Comparison of ENCODE assay signal across 1 cellular context in genomic region chr5:181160144-181160754, GRCh38.
TF ChIP-seq lines count a peak whose summit lies in the region.

No MANE protein-coding gene starts in this region.

TF ChIP-seq in K562, 482 proteins besides CTCF, POLR2A, EP300 and RAD21 (continued from another document and continues in another):
- no peak for TF ChIP-seq ELK1 (CRISPR knock-in tag; IDR thresholded peaks at IDR 0.05)
- TF ChIP-seq GATA2 (CRISPR knock-in tag; IDR thresholded peaks at IDR 0.05), result no peak
- no peak for TF ChIP-seq ZNF165 (CRISPR knock-in tag; IDR thresholded peaks at IDR 0.05; ENCODE audit: borderline replicate concordance)
- TF ChIP-seq POLR2B (IDR thresholded peaks at IDR 0.05; ENCODE audit: low read depth, partially characterized antibody), result peak; percentile 62
- no peak for TF ChIP-seq ELF4 (CRISPR knock-in tag; IDR thresholded peaks at IDR 0.05)
- no peak for TF ChIP-seq SPI1 (IDR thresholded peaks at IDR 0.05; ENCODE audit: borderline replicate concordance, low read depth, low read length)
- TF ChIP-seq ZNF217 (CRISPR knock-in tag; IDR thresholded peaks at IDR 0.05), result no peak
- 0 out of 2 replicates have a peak, but pooled peaks have one; percentile 42 for TF ChIP-seq ATF3 (IDR thresholded peaks at IDR 0.05)
- peak; percentile 69; the same call in 1 of the 2 replicates for TF ChIP-seq ATF3 (CRISPR knock-in tag; conservative IDR thresholded peaks at IDR 0.05)
- no peak for TF ChIP-seq ZNF212 (CRISPR knock-in tag; IDR thresholded peaks at IDR 0.05)
- no peak for TF ChIP-seq ZEB2 (IDR thresholded peaks at IDR 0.05)
- no peak for TF ChIP-seq ZNF408 (CRISPR knock-in tag; IDR thresholded peaks at IDR 0.05; ENCODE audit: low read depth)
- TF ChIP-seq BCOR (IDR thresholded peaks at IDR 0.05), result no peak
- TF ChIP-seq ZNF644 (tag; IDR thresholded peaks at IDR 0.05; ENCODE audit: low read depth), result no peak
- TF ChIP-seq, protein P1, sequence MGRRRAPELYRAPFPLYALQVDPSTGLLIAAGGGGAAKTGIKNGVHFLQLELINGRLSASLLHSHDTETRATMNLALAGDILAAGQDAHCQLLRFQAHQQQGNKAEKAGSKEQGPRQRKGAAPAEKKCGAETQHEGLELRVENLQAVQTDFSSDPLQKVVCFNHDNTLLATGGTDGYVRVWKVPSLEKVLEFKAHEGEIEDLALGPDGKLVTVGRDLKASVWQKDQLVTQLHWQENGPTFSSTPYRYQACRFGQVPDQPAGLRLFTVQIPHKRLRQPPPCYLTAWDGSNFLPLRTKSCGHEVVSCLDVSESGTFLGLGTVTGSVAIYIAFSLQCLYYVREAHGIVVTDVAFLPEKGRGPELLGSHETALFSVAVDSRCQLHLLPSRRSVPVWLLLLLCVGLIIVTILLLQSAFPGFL (CRISPR knock-in tag; IDR thresholded peaks at IDR 0.05), result no peak
- TF ChIP-seq CAMTA2 (CRISPR knock-in tag; conservative IDR thresholded peaks at IDR 0.05), result no peak
- TF ChIP-seq, protein P2, sequence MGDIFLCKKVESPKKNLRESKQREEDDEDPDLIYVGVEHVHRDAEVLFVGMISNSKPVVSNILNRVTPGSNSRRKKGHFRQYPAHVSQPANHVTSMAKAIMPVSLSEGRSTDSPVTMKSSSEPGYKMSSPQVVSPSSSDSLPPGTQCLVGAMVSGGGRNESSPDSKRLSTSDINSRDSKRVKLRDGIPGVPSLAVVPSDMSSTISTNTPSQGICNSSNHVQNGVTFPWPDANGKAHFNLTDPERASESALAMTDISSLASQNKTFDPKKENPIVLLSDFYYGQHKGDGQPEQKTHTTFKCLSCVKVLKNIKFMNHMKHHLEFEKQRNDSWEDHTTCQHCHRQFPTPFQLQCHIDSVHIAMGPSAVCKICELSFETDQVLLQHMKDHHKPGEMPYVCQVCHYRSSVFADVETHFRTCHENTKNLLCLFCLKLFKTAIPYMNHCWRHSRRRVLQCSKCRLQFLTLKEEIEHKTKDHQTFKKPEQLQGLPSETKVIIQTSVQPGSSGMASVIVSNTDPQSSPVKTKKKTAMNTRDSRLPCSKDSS (IDR thresholded peaks at IDR 0.05; ENCODE audit: low read depth, partially characterized antibody), result no peak
- no peak for TF ChIP-seq SMAD2 (IDR thresholded peaks at IDR 0.05; ENCODE audit: low read depth, low read length)
- TF ChIP-seq MAX (CRISPR knock-in tag; IDR thresholded peaks at IDR 0.05), result peak; percentile 58
- peak; percentile 26 for TF ChIP-seq TAF1 (IDR thresholded peaks at IDR 0.05; ENCODE audit: control insufficient read depth, extremely low read depth, insufficient read depth, low read length, severe bottlenecking)
- TF ChIP-seq HMG20B (CRISPR knock-in tag; IDR thresholded peaks at IDR 0.05), result no peak
- no peak for TF ChIP-seq NCOA2 (IDR thresholded peaks at IDR 0.05; ENCODE audit: partially characterized antibody in 2 of 2)
- TF ChIP-seq ZNF586 (CRISPR knock-in tag; conservative IDR thresholded peaks at IDR 0.05), result no peak
- TF ChIP-seq DPF2 (IDR thresholded peaks at IDR 0.05), result peak; percentile 62; the same call in 1 of the 2 replicates
- no peak for TF ChIP-seq TAL1 (IDR thresholded peaks at IDR 0.05)
- TF ChIP-seq ZNF551 (CRISPR knock-in tag; IDR thresholded peaks at IDR 0.05), result no peak
- TF ChIP-seq ARID2 (IDR thresholded peaks at IDR 0.05), result no peak
- TF ChIP-seq ATF2 (CRISPR knock-in tag; IDR thresholded peaks at IDR 0.05), result no peak
- no peak for TF ChIP-seq JUN (IDR thresholded peaks at IDR 0.05; ENCODE audit: borderline replicate concordance, low read depth, low read length)
- TF ChIP-seq JUN (CRISPR knock-in tag; IDR thresholded peaks at IDR 0.05; ENCODE audit: borderline replicate concordance), result peak; percentile 33; the same call in 1 of the 2 replicates
- peak; percentile 72 for TF ChIP-seq EGR1 (conservative IDR thresholded peaks at IDR 0.05)
- TF ChIP-seq SMARCB1 (IDR thresholded peaks at IDR 0.05; ENCODE audit: insufficient read length, low read depth), result no peak
- no peak for TF ChIP-seq ZNF695 (CRISPR knock-in tag; IDR thresholded peaks at IDR 0.05)
- TF ChIP-seq, protein P3, sequence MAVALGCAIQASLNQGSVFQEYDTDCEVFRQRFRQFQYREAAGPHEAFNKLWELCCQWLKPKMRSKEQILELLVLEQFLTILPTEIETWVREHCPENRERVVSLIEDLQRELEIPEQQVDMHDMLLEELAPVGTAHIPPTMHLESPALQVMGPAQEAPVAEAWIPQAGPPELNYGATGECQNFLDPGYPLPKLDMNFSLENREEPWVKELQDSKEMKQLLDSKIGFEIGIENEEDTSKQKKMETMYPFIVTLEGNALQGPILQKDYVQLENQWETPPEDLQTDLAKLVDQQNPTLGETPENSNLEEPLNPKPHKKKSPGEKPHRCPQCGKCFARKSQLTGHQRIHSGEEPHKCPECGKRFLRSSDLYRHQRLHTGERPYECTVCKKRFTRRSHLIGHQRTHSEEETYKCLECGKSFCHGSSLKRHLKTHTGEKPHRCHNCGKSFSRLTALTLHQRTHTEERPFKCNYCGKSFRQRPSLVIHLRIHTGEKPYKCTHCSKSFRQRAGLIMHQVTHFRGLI (CRISPR knock-in tag; IDR thresholded peaks at IDR 0.05), result no peak
- no peak for TF ChIP-seq IFI16 (CRISPR knock-in tag; IDR thresholded peaks at IDR 0.05)
- TF ChIP-seq HOXB6 (CRISPR knock-in tag; IDR thresholded peaks at IDR 0.05; ENCODE audit: borderline replicate concordance), result no peak
- peak; percentile 57; the same call in 1 of the 2 replicates for TF ChIP-seq SMARCA5 (IDR thresholded peaks at IDR 0.05)
- no peak for TF ChIP-seq ZNF507 (tag; conservative IDR thresholded peaks at IDR 0.05)
- TF ChIP-seq ZNF140 (CRISPR knock-in tag; IDR thresholded peaks at IDR 0.05), result no peak
- no peak for TF ChIP-seq MEF2D (tag; conservative IDR thresholded peaks at IDR 0.05; ENCODE audit: low read depth)
- no peak for TF ChIP-seq CREBBP (IDR thresholded peaks at IDR 0.05; ENCODE audit: low read depth, low read length)
- no peak for TF ChIP-seq SMC3 (conservative IDR thresholded peaks at IDR 0.05; ENCODE audit: insufficient read depth, low read depth, low read length)
- no peak for TF ChIP-seq EZH2 (IDR thresholded peaks at IDR 0.05; ENCODE audit: borderline replicate concordance, low read depth, low read length)
- no peak for TF ChIP-seq SP2 (IDR thresholded peaks at IDR 0.05; ENCODE audit: extremely low read depth, low read depth, low read length, poor library complexity, severe bottlenecking)
- TF ChIP-seq ZNF436 (CRISPR knock-in tag; IDR thresholded peaks at IDR 0.05), result no peak
- TF ChIP-seq HNRNPK (IDR thresholded peaks at IDR 0.05; ENCODE audit: low read depth, low read length, poor library complexity, severe bottlenecking), result no peak
- TF ChIP-seq MCM5 (IDR thresholded peaks at IDR 0.05; ENCODE audit: low read depth), result no peak
- TF ChIP-seq POLR3A (IDR thresholded peaks at IDR 0.05; ENCODE audit: borderline replicate concordance, extremely low read depth, insufficient read depth, insufficient read length), result no peak
- no peak for TF ChIP-seq ILK (tag; IDR thresholded peaks at IDR 0.05; ENCODE audit: borderline replicate concordance, low read depth)
- 0 out of 2 replicates have a peak, but pooled peaks have one; percentile 21 for TF ChIP-seq NKRF (IDR thresholded peaks at IDR 0.05; ENCODE audit: borderline replicate concordance)
- no peak for TF ChIP-seq SAFB (IDR thresholded peaks at IDR 0.05; ENCODE audit: borderline replicate concordance, low read depth, low read length)
- TF ChIP-seq MEF2A (IDR thresholded peaks at IDR 0.05; ENCODE audit: control insufficient read depth, low read depth, low read length), result no peak
- no peak for TF ChIP-seq ZNF146 (CRISPR knock-in tag; IDR thresholded peaks at IDR 0.05; ENCODE audit: unreplicated experiment)
- peak; percentile 18; the same call in 1 of the 2 replicates for TF ChIP-seq CXXC5 (CRISPR knock-in tag; IDR thresholded peaks at IDR 0.05)
- TF ChIP-seq TARDBP (IDR thresholded peaks at IDR 0.05), result no peak
- TF ChIP-seq TGIF2 (CRISPR knock-in tag; IDR thresholded peaks at IDR 0.05), result no peak
- TF ChIP-seq MCM7 (IDR thresholded peaks at IDR 0.05), result no peak
- no peak for TF ChIP-seq ZFP30 (CRISPR knock-in tag; IDR thresholded peaks at IDR 0.05; ENCODE audit: borderline replicate concordance)
- no peak for TF ChIP-seq WHSC1 (IDR thresholded peaks at IDR 0.05; ENCODE audit: low read length)
- no peak for TF ChIP-seq ZNF518B (CRISPR knock-in tag; IDR thresholded peaks at IDR 0.05)
